ENCODE assay signal across 33 cellular contexts in genomic region chr10:60331886-60332285, GRCh38.
"Had no signal": no experiment of that assay in that cellular context is flagged by ENCODE, and none has a peak within 500 bp of the region (broad histone marks: within the 10 kb centered on the region; RNA-seq: fewer than 3 reads in every experiment).

No MANE protein-coding gene starts in this region.

- H3K4me1 ChIP-seq: ascending aorta, esophagus squamous epithelium, heart left ventricle had no signal

- H3K27me3 ChIP-seq: ascending aorta, brain microvascular endothelial cell, dorsolateral prefrontal cortex, esophagus squamous epithelium, heart left ventricle had no signal

- DNase-seq: activated B cell treated with CpG ODN at 0.5 μM for 24 hours; activated CD4-positive, alpha-beta T cell treated with anti-CD3 and anti-CD28 coated beads for 48 hours; activated CD4-positive, alpha-beta T cell treated with anti-CD3 and anti-CD28 coated beads, Interleukin-2, amount 50 U/mL, for 1 hour; activated CD4-positive, alpha-beta T cell treated with anti-CD3 and anti-CD28 coated beads, Interleukin-2, amount 50 U/mL, for 48 hours; activated CD8-positive, alpha-beta memory T cell treated with anti-CD3 and anti-CD28 coated beads, Interleukin-2, amount 10 ng/mL, durations not matched to agents 7 days and 5 days; activated CD8-positive, alpha-beta memory T cell treated with anti-CD3 and anti-CD28 coated beads, Interleukin-2, amount 50 U/mL, for 4 hours; activated CD8-positive, alpha-beta T cell treated with anti-CD3 and anti-CD28 coated beads, Interleukin-2, amount 10 ng/mL, durations not matched to agents 7 days and 5 days; activated gamma-delta T cell; activated naive CD4-positive, alpha-beta T cell; activated naive CD4-positive, alpha-beta T cell treated with anti-CD3 and anti-CD28 coated beads, Interleukin-2, amount 10 ng/mL, durations not matched to agents 7 days and 5 days; activated naive CD8-positive, alpha-beta T cell treated with anti-CD3 and anti-CD28 coated beads, Interleukin-2, amount 10 ng/mL, durations not matched to agents 7 days and 5 days; activated T-cell treated with anti-CD3 and anti-CD28 coated beads, Interleukin-2, amount 50 U/mL, for 1 hour; activated T-cell treated with anti-CD3 and anti-CD28 coated beads, Interleukin-2, amount 50 U/mL, for 72 hours; brain microvascular endothelial cell; dorsolateral prefrontal cortex; effector memory CD4-positive, alpha-beta T cell; esophagus squamous epithelium; foreskin melanocyte; heart left ventricle; T-helper 1 cell; T-helper 17 cell; T1000; WERI-Rb-1 had no signal

- ATAC-seq: activated CD4-positive, CD25-positive, alpha-beta regulatory T cell treated with anti-CD3 and anti-CD28 coated beads, Interleukin-2, amount 50 U/mL, for 24 hours; activated CD8-positive, alpha-beta memory T cell treated with anti-CD3 and anti-CD28 coated beads, Interleukin-2, amount 10 ng/mL, durations not matched to agents 7 days and 5 days; activated CD8-positive, alpha-beta T cell treated with anti-CD3 and anti-CD28 coated beads, Interleukin-2, amount 10 ng/mL, durations not matched to agents 7 days and 5 days; activated naive CD4-positive, alpha-beta T cell treated with anti-CD3 and anti-CD28 coated beads, Interleukin-2, amount 50 U/mL, for 72 hours; activated T-cell treated with anti-CD3 and anti-CD28 coated beads, Interleukin-2, amount 50 U/mL, for 72 hours; heart left ventricle; T-helper 17 cell had no signal

- FAIRE-seq: bronchial epithelial cell, endothelial cell of umbilical vein had no signal

- H3K27ac Mint-ChIP-seq: activated B cell treated with CpG ODN at 0.5 μM for 24 hours; activated CD8-positive, alpha-beta memory T cell treated with anti-CD3 and anti-CD28 coated beads, Interleukin-2, amount 10 ng/mL, durations not matched to agents 7 days and 5 days; activated CD8-positive, alpha-beta T cell treated with anti-CD3 and anti-CD28 coated beads, Interleukin-2, amount 10 ng/mL, durations not matched to agents 7 days and 5 days; activated naive CD4-positive, alpha-beta T cell treated with anti-CD3 and anti-CD28 coated beads, Interleukin-2, amount 10 ng/mL, durations not matched to agents 7 days and 5 days; activated naive CD4-positive, alpha-beta T cell treated with anti-CD3 and anti-CD28 coated beads, Interleukin-2, amount 50 U/mL, for 72 hours; activated naive CD8-positive, alpha-beta T cell treated with anti-CD3 and anti-CD28 coated beads, Interleukin-2, amount 10 ng/mL, durations not matched to agents 7 days and 5 days; activated T-cell treated with anti-CD3 and anti-CD28 coated beads, Interleukin-2, amount 50 U/mL, for 72 hours; dendritic cell treated with granulocyte-macrophage colony-stimulating factor and Interleukin-4, amounts not matched to agents 40 ng/mL and 50 ng/mL, for 4 days; T-helper 17 cell; T-helper 2 cell treated with Interferon-gamma antibody and Interleukin-4, amounts not matched to agents 5 μg/mL and 100 μg/mL, for 36 hours had no signal

- H3K9me3 ChIP-seq: ascending aorta, esophagus squamous epithelium had no signal

- H3K4me3 ChIP-seq: ascending aorta, coronary artery, dorsolateral prefrontal cortex, esophagus squamous epithelium, heart left ventricle had no signal

- H3K27ac ChIP-seq: ascending aorta, brain microvascular endothelial cell, coronary artery, epithelial cell of prostate, esophagus squamous epithelium, heart left ventricle, WERI-Rb-1 had no signal

- H3K27me3 Mint-ChIP-seq: activated B cell treated with CpG ODN at 0.5 μM for 24 hours; activated CD8-positive, alpha-beta memory T cell treated with anti-CD3 and anti-CD28 coated beads, Interleukin-2, amount 10 ng/mL, durations not matched to agents 7 days and 5 days; activated naive CD4-positive, alpha-beta T cell treated with anti-CD3 and anti-CD28 coated beads, Interleukin-2, amount 10 ng/mL, durations not matched to agents 7 days and 5 days; activated naive CD8-positive, alpha-beta T cell treated with anti-CD3 and anti-CD28 coated beads, Interleukin-2, amount 10 ng/mL, durations not matched to agents 7 days and 5 days; central memory CD8-positive, alpha-beta T cell; dendritic cell treated with granulocyte-macrophage colony-stimulating factor and Interleukin-4, amounts not matched to agents 40 ng/mL and 50 ng/mL, for 4 days; T-helper 17 cell had no signal

- H3K36me3 ChIP-seq: ascending aorta, brain microvascular endothelial cell, esophagus squamous epithelium, heart left ventricle, WERI-Rb-1 had no signal

- H3K36me3 Mint-ChIP-seq: activated CD8-positive, alpha-beta memory T cell treated with anti-CD3 and anti-CD28 coated beads, Interleukin-2, amount 10 ng/mL, durations not matched to agents 7 days and 5 days; activated naive CD4-positive, alpha-beta T cell treated with anti-CD3 and anti-CD28 coated beads, Interleukin-2, amount 50 U/mL, for 72 hours; activated naive CD8-positive, alpha-beta T cell treated with anti-CD3 and anti-CD28 coated beads, Interleukin-2, amount 10 ng/mL, durations not matched to agents 7 days and 5 days had no signal

- H3K9me3 Mint-ChIP-seq: activated naive CD4-positive, alpha-beta T cell treated with anti-CD3 and anti-CD28 coated beads, Interleukin-2, amount 10 ng/mL, durations not matched to agents 7 days and 5 days; activated naive CD8-positive, alpha-beta T cell treated with anti-CD3 and anti-CD28 coated beads, Interleukin-2, amount 10 ng/mL, durations not matched to agents 7 days and 5 days; central memory CD8-positive, alpha-beta T cell; dendritic cell treated with granulocyte-macrophage colony-stimulating factor and Interleukin-4, amounts not matched to agents 40 ng/mL and 50 ng/mL, for 4 days; T-helper 2 cell treated with Interferon-gamma antibody and Interleukin-4, amounts not matched to agents 5 μg/mL and 100 μg/mL, for 36 hours had no signal

- H3K4me3 Mint-ChIP-seq: activated B cell treated with CpG ODN at 0.5 μM for 24 hours; activated CD8-positive, alpha-beta memory T cell treated with anti-CD3 and anti-CD28 coated beads, Interleukin-2, amount 10 ng/mL, durations not matched to agents 7 days and 5 days; activated CD8-positive, alpha-beta T cell treated with anti-CD3 and anti-CD28 coated beads, Interleukin-2, amount 10 ng/mL, durations not matched to agents 7 days and 5 days; activated naive CD4-positive, alpha-beta T cell treated with anti-CD3 and anti-CD28 coated beads, Interleukin-2, amount 10 ng/mL, durations not matched to agents 7 days and 5 days; activated naive CD8-positive, alpha-beta T cell treated with anti-CD3 and anti-CD28 coated beads, Interleukin-2, amount 10 ng/mL, durations not matched to agents 7 days and 5 days; activated T-cell treated with anti-CD3 and anti-CD28 coated beads, Interleukin-2, amount 50 U/mL, for 72 hours; central memory CD8-positive, alpha-beta T cell; dendritic cell treated with granulocyte-macrophage colony-stimulating factor and Interleukin-4, amounts not matched to agents 40 ng/mL and 50 ng/mL, for 4 days; T-helper 17 cell; T-helper 2 cell treated with Interferon-gamma antibody and Interleukin-4, amounts not matched to agents 5 μg/mL and 100 μg/mL, for 36 hours had no signal

- H3K4me1 Mint-ChIP-seq: activated CD8-positive, alpha-beta memory T cell treated with anti-CD3 and anti-CD28 coated beads, Interleukin-2, amount 10 ng/mL, durations not matched to agents 7 days and 5 days; activated naive CD4-positive, alpha-beta T cell treated with anti-CD3 and anti-CD28 coated beads, Interleukin-2, amount 10 ng/mL, durations not matched to agents 7 days and 5 days; activated naive CD8-positive, alpha-beta T cell treated with anti-CD3 and anti-CD28 coated beads, Interleukin-2, amount 10 ng/mL, durations not matched to agents 7 days and 5 days; T-helper 17 cell had no signal
